Comparison of ENCODE assay signal across 13 cellular contexts in genomic region chrY:13435206-13435967, GRCh38. TPM values are rescaled to one million over a fixed set of nuclear protein-coding genes. Genes with fewer than 3 reads are reported as not detected.
DNase-seq lines count a peak whose midpoint lies in the region; ATAC-seq and TF ChIP-seq lines count a peak whose summit lies in the region.
"Had no signal": no experiment of that assay in that cellular context is flagged by ENCODE, and none has a peak within 500 bp of the region (broad histone marks: within the 10 kb centered on the region; RNA-seq: fewer than 3 reads in every experiment).

No MANE protein-coding gene starts in this region.

- H3K36me3 Mint-ChIP-seq in CD8-positive, alpha-beta T cell = peaks cover 68% of the 10 kb centered on the region
- peaks cover 41% of the 10 kb centered on the region for H3K36me3 Mint-ChIP-seq in GM23338 (ENCODE audit: low read depth)
- H3K36me3 Mint-ChIP-seq in activated naive CD4-positive, alpha-beta T cell treated with anti-CD3 and anti-CD28 coated beads, Interleukin-2, amount 50 U/mL, for 72 hours = peaks cover 33 to 61% of the 10 kb centered on the region in 2 donors

- no peak overlapping the region for H2AFZ ChIP-seq in GM23338

- CTCF ChIA-PET in CD8-positive, alpha-beta T cell (lab: Charles Lee) = no interaction called here

- intact Hi-C loops in CD8-positive, alpha-beta T cell (cut with DNase I, micrococcal nuclease) = loop anchor here (5.0 to 10.0 kb wide), 2 partner anchors 42 to 269 kb away; partner anchors contain the start of gene TMSB4Y (in 1 of the 2)

- H3K9me3 Mint-ChIP-seq in CD8-positive, alpha-beta T cell = peaks cover 12% of the 10 kb centered on the region
- H3K9me3 Mint-ChIP-seq in GM23338 = peaks cover 17% of the 10 kb centered on the region
- peaks cover 0 to 8% of the 10 kb centered on the region in 2 donors for H3K9me3 Mint-ChIP-seq in activated naive CD4-positive, alpha-beta T cell treated with anti-CD3 and anti-CD28 coated beads, Interleukin-2, amount 50 U/mL, for 72 hours

- no peaks in the 10 kb centered on the region for H3F3A ChIP-seq in GM23338 (replicated peaks; ENCODE audit: low read depth)

- H4K20me1 ChIP-seq in GM23338 (replicated peaks; ENCODE audit: insufficient read depth) = no peaks in the 10 kb centered on the region; the same call in 1 of the 2 replicates

- H3K9me3 ChIP-seq in CD8-positive, alpha-beta T cell (ENCODE audit: low read length) = peaks cover 4% of the 10 kb centered on the region
- H3K9me3 ChIP-seq: tibial artery had no signal

- peaks cover 16% of the 10 kb centered on the region for H3K4me1 ChIP-seq in CD8-positive, alpha-beta T cell (ENCODE audit: insufficient read depth, low read length)
- H3K4me1 ChIP-seq in GM23338 (ENCODE audit: insufficient read depth) = peaks cover 22% of the 10 kb centered on the region
- H3K4me1 ChIP-seq: tibial artery had no signal

- peaks cover 62% of the 10 kb centered on the region for H3K79me2 ChIP-seq in GM23338 (replicated peaks; ENCODE audit: insufficient read depth)

- no peaks in the 10 kb centered on the region for H3K27me3 Mint-ChIP-seq in CD8-positive, alpha-beta T cell (ENCODE audit: low read depth)
- no peaks in the 10 kb centered on the region for H3K27me3 Mint-ChIP-seq in GM23338 (ENCODE audit: insufficient read depth, low read depth, poor library complexity)

- H3K4me2 ChIP-seq in GM23338 = no peak overlapping the region

- H3K36me3 ChIP-seq in CD8-positive, alpha-beta T cell (ENCODE audit: insufficient read depth, low read length) = no peaks in the 10 kb centered on the region
- 0 out of 2 replicates have a peak, but pooled peaks cover 1% of the 10 kb centered on the region for H3K36me3 ChIP-seq in GM23338 (ENCODE audit: insufficient read depth)
- H3K36me3 ChIP-seq: tibial artery had no signal

- no peaks in the 10 kb centered on the region for H3K27me3 ChIP-seq in CD8-positive, alpha-beta T cell (ENCODE audit: insufficient read depth, low read length)
- no peaks in the 10 kb centered on the region for H3K27me3 ChIP-seq in GM23338 (ENCODE audit: insufficient read depth)
- H3K27me3 ChIP-seq: tibial artery had no signal

- no peak for TF ChIP-seq CTCF in CD8-positive, alpha-beta T cell (IDR thresholded peaks at IDR 0.05)
- TF ChIP-seq CTCF in GM23338 (conservative IDR thresholded peaks at IDR 0.05; ENCODE audit: low read depth in 2 of 2) = no peak

- H3K4me1 Mint-ChIP-seq in CD8-positive, alpha-beta T cell (ENCODE audit: low read depth) = peaks cover 69% of the 10 kb centered on the region
- peaks cover 40% of the 10 kb centered on the region for H3K4me1 Mint-ChIP-seq in GM23338

- POLR2A ChIA-PET in CD8-positive, alpha-beta T cell (lab: Charles Lee) = no interaction called here

- H3K27ac Mint-ChIP-seq in CD8-positive, alpha-beta T cell = peak overlapping the region; percentile 99
- peak overlapping the region; percentile 94; the same call in 1 of the 2 replicates for H3K27ac Mint-ChIP-seq in GM23338
- peak overlapping the region; percentile 95 to 99 for H3K27ac Mint-ChIP-seq in activated naive CD4-positive, alpha-beta T cell treated with anti-CD3 and anti-CD28 coated beads, Interleukin-2, amount 50 U/mL, for 72 hours

- H3K4me3 ChIP-seq in CD8-positive, alpha-beta T cell (ENCODE audit: low read depth, low read length) = peak overlapping the region; percentile 61
- H3K4me3 ChIP-seq in GM23338 = no peak overlapping the region
- H3K4me3 ChIP-seq: coronary artery, tibial artery had no signal

- ATAC-seq in CD8-positive, alpha-beta T cell = no peak
- no peak for ATAC-seq in GM23338
- no peak for ATAC-seq in activated naive CD4-positive, alpha-beta T cell treated with anti-CD3 and anti-CD28 coated beads, Interleukin-2, amount 50 U/mL, for 72 hours
- ATAC-seq in HG03460 (IDR thresholded peaks at IDR 0.05; ENCODE audit: unreplicated experiment) = no peak

- H3K9me2 ChIP-seq in GM23338 (ENCODE audit: insufficient read depth) = no peaks in the 10 kb centered on the region

- DNase-seq in CD8-positive, alpha-beta T cell = no peak
- no peak for DNase-seq in GM23338 (ENCODE audit: low spot score)
- no peak for DNase-seq in activated naive CD4-positive, alpha-beta T cell treated with anti-CD3 and anti-CD28 coated beads, Interleukin-2, amount 50 U/mL, for 72 hours (ENCODE audit: low spot score in 2 of 2)
- DNase-seq in kidney glomerular epithelial cell (lab: John Stamatoyannopoulos, UW) = peak; percentile 15
- DNase-seq in NCI-H1105 treated with DMSO at 0.1 percent for 48 hours (lab: John Stamatoyannopoulos, UW) = no peak
- no peak for DNase-seq in stimulated activated naive CD4-positive, alpha-beta T cell treated with Interleukin-2 at 50 U/mL for 16 hours (lab: John Stamatoyannopoulos, UW)
- DNase-seq: activated gamma-delta T cell, NCI-H1417 treated with DMSO at 0.1 percent for 48 hours, NCI-H69, SHP77 treated with DMSO at 0.1 percent for 48 hours, tibial artery had no signal

- peak overlapping the region; percentile 66 for H3K27ac ChIP-seq in CD8-positive, alpha-beta T cell (ENCODE audit: low read depth, low read length)
- H3K27ac ChIP-seq in GM23338 (ENCODE audit: low read depth) = no peak overlapping the region
- H3K27ac ChIP-seq: coronary artery, tibial artery had no signal

- peak overlapping the region; percentile 96 for H3K4me3 Mint-ChIP-seq in CD8-positive, alpha-beta T cell
- no peak overlapping the region for H3K4me3 Mint-ChIP-seq in GM23338

TF ChIP-seq in GM23338, 12 proteins besides CTCF, POLR2A, EP300 and RAD21 (continues in another document):
- TF ChIP-seq NANOG (IDR thresholded peaks at IDR 0.05; ENCODE audit: borderline replicate concordance) (no peak), ZNF114 (CRISPR knock-in tag; IDR thresholded peaks at IDR 0.05) (no peak), JUNB (IDR thresholded peaks at IDR 0.05; ENCODE audit: unreplicated experiment) (no peak), EZH2phosphoT487 (IDR thresholded peaks at IDR 0.05; ENCODE audit: unreplicated experiment) (no peak), CREB1 (CRISPR knock-in tag; IDR thresholded peaks at IDR 0.05; ENCODE audit: low read depth) (no peak), ZNF331 (CRISPR knock-in tag; IDR thresholded peaks at IDR 0.05; ENCODE audit: low read depth) (no peak), STAT1 (IDR thresholded peaks at IDR 0.05; ENCODE audit: unreplicated experiment) (no peak), ETS1 (IDR thresholded peaks at IDR 0.05) (no peak), EZH2 (IDR thresholded peaks at IDR 0.05; ENCODE audit: low read depth, unreplicated experiment) (no peak)

RNA-seq across cellular contexts. Expression of gene UTY, which starts 44.4 kb away (rescaled TPM):
- total RNA-seq in CD8-positive, alpha-beta T cell = 10 to 100 TPM; 71.2 to 78.7 TPM
- total RNA-seq in GM23338 (2014; rRNA removed; shearing (Covaris generic)) = 36.3 and 43.7 TPM in 2 replicates
- polyA plus RNA-seq in GM23338 (2016; fragmentation: Nextera tagmentation; extraction: Ambion mirVana) = 12.8 and 15.7 TPM in 2 replicates
- 10 to 100 TPM; 29.7 to 32.7 TPM for total RNA-seq in activated naive CD4-positive, alpha-beta T cell treated with anti-CD3 and anti-CD28 coated beads, Interleukin-2, amount 50 U/mL, for 72 hours
